ENCODE assay signal across 1 cellular context in genomic region chr20:48599106-48599747, GRCh38.
TF ChIP-seq lines count a peak whose summit lies in the region.

No MANE protein-coding gene starts in this region.

TF ChIP-seq in K562, 482 proteins besides CTCF, POLR2A, EP300 and RAD21 (continued from another document):
- no peak for TF ChIP-seq RREB1 (CRISPR knock-in tag; IDR thresholded peaks at IDR 0.05)
- TF ChIP-seq NRF1 (conservative IDR thresholded peaks at IDR 0.05 in 1 of 2, IDR thresholded peaks at IDR 0.05 in 1 of 2) = no peak
- TF ChIP-seq FOXJ2 (tag; IDR thresholded peaks at IDR 0.05) = no peak
- no peak for TF ChIP-seq ZNF239 (CRISPR knock-in tag; IDR thresholded peaks at IDR 0.05)
- peak; percentile 49 for TF ChIP-seq USF2 (CRISPR knock-in tag; IDR thresholded peaks at IDR 0.05)
- TF ChIP-seq ZBTB11 (CRISPR knock-in tag; IDR thresholded peaks at IDR 0.05) = peak in 1 of 3 experiments; percentile 22; a peak in 1 of 6 replicates
- no peak for TF ChIP-seq NCOA6 (IDR thresholded peaks at IDR 0.05)
- no peak for TF ChIP-seq GATAD2A (IDR thresholded peaks at IDR 0.05)
- no peak for TF ChIP-seq CBX3 (IDR thresholded peaks at IDR 0.05; ENCODE audit: borderline replicate concordance in 1 of 2, low read length in 2 of 2)
